ENCODE assay signal across 25 cellular contexts in the genomic region with DNA sequence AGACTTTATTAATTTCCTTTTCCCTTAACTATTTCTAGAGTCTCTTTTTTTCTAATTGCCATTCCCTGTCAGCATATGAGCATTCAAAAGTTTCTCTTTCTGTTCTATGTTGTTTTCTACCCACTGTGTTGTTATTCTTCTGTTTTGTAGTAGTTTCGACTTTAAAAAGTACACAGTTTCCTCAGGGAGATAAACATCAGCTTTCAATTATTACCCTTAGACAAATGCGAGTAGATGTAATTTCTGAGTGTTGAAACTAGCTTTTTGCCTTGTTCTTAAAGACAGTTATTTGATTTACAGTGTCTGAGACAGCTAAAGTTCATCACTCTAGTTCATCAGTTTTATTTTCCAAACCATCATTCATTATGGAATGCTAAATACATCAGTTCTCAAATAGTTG. TPM values are rescaled to one million over a fixed set of nuclear protein-coding genes. Genes with fewer than 3 reads are reported as not detected.
DNase-seq lines count a peak whose midpoint lies in the region; ATAC-seq and TF ChIP-seq lines count a peak whose summit lies in the region.
"Had no signal": no experiment of that assay in that cellular context is flagged by ENCODE, and none has a peak within 500 bp of the region (broad histone marks: within the 10 kb centered on the region; RNA-seq: fewer than 3 reads in every experiment).

No MANE protein-coding gene starts in this region.

- H3K9me3 ChIP-seq in CD4-positive, alpha-beta memory T cell (ENCODE audit: control insufficient read depth in 1 of 2, low read length in 2 of 2), result no peaks in the 10 kb centered on the region
- H3K9me3 ChIP-seq: body of pancreas, heart right ventricle, left lung, right lobe of liver, SK-N-SH, tibial artery had no signal

- H3K36me3 Mint-ChIP-seq in CD4-positive, alpha-beta memory T cell, result peaks cover 48 to 59% of the 10 kb centered on the region in 2 donors
- H3K36me3 Mint-ChIP-seq in activated CD8-positive, alpha-beta T cell treated with anti-CD3 and anti-CD28 coated beads, Interleukin-2, amount 10 ng/mL, durations not matched to agents 7 days and 5 days (ENCODE audit: low read depth), result peaks cover 40% of the 10 kb centered on the region

- H3K4me1 ChIP-seq in CD4-positive, alpha-beta memory T cell (ENCODE audit: insufficient read depth, low read length), result peaks cover 14% of the 10 kb centered on the region
- H3K4me1 ChIP-seq: left lung had no signal

- no peaks in the 10 kb centered on the region for H3K9me3 Mint-ChIP-seq in CD4-positive, alpha-beta memory T cell
- H3K9me3 Mint-ChIP-seq in activated CD8-positive, alpha-beta T cell treated with anti-CD3 and anti-CD28 coated beads, Interleukin-2, amount 10 ng/mL, durations not matched to agents 7 days and 5 days (ENCODE audit: insufficient read depth), result no peaks in the 10 kb centered on the region
- H3K9me3 Mint-ChIP-seq: activated naive CD8-positive, alpha-beta T cell treated with anti-CD3 and anti-CD28 coated beads, Interleukin-2, amount 10 ng/mL, durations not matched to agents 7 days and 5 days; activated T-cell treated with anti-CD3 and anti-CD28 coated beads, Interleukin-2, amount 50 U/mL, for 4 hours; nephron; stimulated activated naive CD8-positive, alpha-beta T cell treated with anti-CD3 and anti-CD28 coated beads, Interleukin-15, Interleukin-2, amounts not matched to agents 100 ng/mL and 50 ng/mL, for 24 hours had no signal

- no peaks in the 10 kb centered on the region for H3K27me3 Mint-ChIP-seq in CD4-positive, alpha-beta memory T cell
- H3K27me3 Mint-ChIP-seq in activated CD8-positive, alpha-beta T cell treated with anti-CD3 and anti-CD28 coated beads, Interleukin-2, amount 10 ng/mL, durations not matched to agents 7 days and 5 days (ENCODE audit: low read depth), result no peaks in the 10 kb centered on the region
- H3K27me3 Mint-ChIP-seq: activated naive CD8-positive, alpha-beta T cell treated with anti-CD3 and anti-CD28 coated beads, Interleukin-2, amount 10 ng/mL, durations not matched to agents 7 days and 5 days; stimulated activated naive CD8-positive, alpha-beta T cell treated with anti-CD3 and anti-CD28 coated beads, Interleukin-15, Interleukin-2, amounts not matched to agents 100 ng/mL and 50 ng/mL, for 24 hours had no signal

- peak overlapping the region in 5 of 7 donors; percentile 5 to 88 (median 63) for H3K27ac Mint-ChIP-seq in CD4-positive, alpha-beta memory T cell
- peak overlapping the region; percentile 55 for H3K27ac Mint-ChIP-seq in activated CD8-positive, alpha-beta T cell treated with anti-CD3 and anti-CD28 coated beads, Interleukin-2, amount 10 ng/mL, durations not matched to agents 7 days and 5 days
- H3K27ac Mint-ChIP-seq: activated naive CD8-positive, alpha-beta T cell treated with anti-CD3 and anti-CD28 coated beads, Interleukin-2, amount 10 ng/mL, durations not matched to agents 7 days and 5 days; stimulated activated naive CD8-positive, alpha-beta T cell treated with anti-CD3 and anti-CD28 coated beads, Interleukin-15, Interleukin-2, amounts not matched to agents 100 ng/mL and 50 ng/mL, for 24 hours had no signal

- no peak overlapping the region for H3K4me3 ChIP-seq in AG10803 (ENCODE audit: low read length)
- H3K4me3 ChIP-seq in CD4-positive, alpha-beta memory T cell (ENCODE audit: low read length in 2 of 2), result no peak overlapping the region
- H3K4me3 ChIP-seq: body of pancreas, heart right ventricle, left lung, right lobe of liver, tibial artery had no signal

- CTCF ChIA-PET in CD4-positive, alpha-beta memory T cell (lab: Charles Lee; ENCODE audit: partially characterized antibody), result no interaction called here
- CTCF ChIA-PET in activated CD8-positive, alpha-beta T cell treated with anti-CD3 and anti-CD28 coated beads, Interleukin-2, amount 10 ng/mL, durations not matched to agents 7 days and 5 days (lab: Charles Lee), result interaction anchor here (0.9 to 2.0 kb wide), 2 partner anchors 16 to 365 kb away, joined by 4 to 5 read pairs; no protein-coding TSS in a partner anchor

- intact Hi-C loops in CD4-positive, alpha-beta memory T cell (cut with micrococcal nuclease), result loop anchor here (5.0 kb wide), 1 partner anchor 365 kb away; no protein-coding TSS in a partner anchor

- POLR2A ChIA-PET in CD4-positive, alpha-beta memory T cell (lab: Charles Lee; ENCODE audit: partially characterized antibody), result no interaction called here
- POLR2A ChIA-PET in activated CD8-positive, alpha-beta T cell treated with anti-CD3 and anti-CD28 coated beads, Interleukin-2, amount 10 ng/mL, durations not matched to agents 7 days and 5 days (lab: Charles Lee), result interaction anchor here (0.7 kb wide), 1 partner anchor 96 kb away, joined by 3 read pairs; no protein-coding TSS in a partner anchor

- peaks cover 17% of the 10 kb centered on the region for H3K36me3 ChIP-seq in CD4-positive, alpha-beta memory T cell (ENCODE audit: insufficient read depth, low read length)

- H3K4me1 Mint-ChIP-seq in CD4-positive, alpha-beta memory T cell, result peaks cover 23 to 39% (median 26%) of the 10 kb centered on the region in 4 donors
- peaks cover 12% of the 10 kb centered on the region for H3K4me1 Mint-ChIP-seq in activated CD8-positive, alpha-beta T cell treated with anti-CD3 and anti-CD28 coated beads, Interleukin-2, amount 10 ng/mL, durations not matched to agents 7 days and 5 days (ENCODE audit: low read depth)
- H3K4me1 Mint-ChIP-seq: nephron had no signal

- no peak for TF ChIP-seq CTCF in AG10803 (conservative IDR thresholded peaks at IDR 0.05; ENCODE audit: low read length)

- H3K4me3 Mint-ChIP-seq in CD4-positive, alpha-beta memory T cell, result peak overlapping the region in 2 of 8 donors; percentile 21 to 43
- no peak overlapping the region for H3K4me3 Mint-ChIP-seq in activated CD8-positive, alpha-beta T cell treated with anti-CD3 and anti-CD28 coated beads, Interleukin-2, amount 10 ng/mL, durations not matched to agents 7 days and 5 days
- H3K4me3 Mint-ChIP-seq: activated naive CD8-positive, alpha-beta T cell treated with anti-CD3 and anti-CD28 coated beads, Interleukin-2, amount 10 ng/mL, durations not matched to agents 7 days and 5 days; activated T-cell treated with anti-CD3 and anti-CD28 coated beads, Interleukin-2, amount 50 U/mL, for 4 hours; nephron; stimulated activated naive CD8-positive, alpha-beta T cell treated with anti-CD3 and anti-CD28 coated beads, Interleukin-15, Interleukin-2, amounts not matched to agents 100 ng/mL and 50 ng/mL, for 24 hours had no signal

- DNase-seq in AG10803 (ENCODE audit: low read depth) (peak; percentile 16), left kidney (ENCODE audit: low read depth, low spot score) (peak; percentile 7), SIG-M5 (lab: John Stamatoyannopoulos, UW) (no peak), medulla oblongata (ENCODE audit: extremely low spot score) (no peak)
- no peak for DNase-seq in CD4-positive, alpha-beta memory T cell
- DNase-seq in activated CD8-positive, alpha-beta T cell treated with anti-CD3 and anti-CD28 coated beads, Interleukin-2, amount 10 ng/mL, durations not matched to agents 7 days and 5 days, result no peak
- DNase-seq: activated CD4-positive, alpha-beta T cell treated with anti-CD3 and anti-CD28 coated beads, Interleukin-2, amount 50 U/mL, for 48 hours; activated naive CD8-positive, alpha-beta T cell treated with anti-CD3 and anti-CD28 coated beads, Interleukin-2, amount 10 ng/mL, durations not matched to agents 7 days and 5 days; activated T-cell treated with anti-CD3 and anti-CD28 coated beads, Interleukin-2, amount 50 U/mL, for 4 hours; body of pancreas; DMS153; foreskin fibroblast; heart right ventricle; left lung; NCI-H1417 treated with DMSO at 0.1 percent for 48 hours; NCI-H2081 treated with DMSO at 0.1 percent for 48 hours; right lobe of liver; SK-N-SH; T-helper 9 cell; tibial artery had no signal

- H3K27ac ChIP-seq in CD4-positive, alpha-beta memory T cell (ENCODE audit: low read depth, low read length), result no peak overlapping the region
- H3K27ac ChIP-seq: body of pancreas, epithelial cell of prostate, heart right ventricle, left lung, right lobe of liver, RWPE1 had no signal

- no peaks in the 10 kb centered on the region for H3K27me3 ChIP-seq in CD4-positive, alpha-beta memory T cell (ENCODE audit: insufficient read depth, low read length)
- H3K27me3 ChIP-seq: body of pancreas, heart right ventricle, left lung, right lobe of liver, tibial artery had no signal

- ATAC-seq in activated CD8-positive, alpha-beta T cell treated with anti-CD3 and anti-CD28 coated beads, Interleukin-2, amount 10 ng/mL, durations not matched to agents 7 days and 5 days, result no peak
- ATAC-seq in GM18870 (IDR thresholded peaks at IDR 0.05; ENCODE audit: unreplicated experiment), result no peak
- ATAC-seq: activated T-cell treated with anti-CD3 and anti-CD28 coated beads, Interleukin-2, amount 50 U/mL, for 4 hours; body of pancreas; heart right ventricle; left lung; right lobe of liver had no signal

RNA-seq across cellular contexts. Expression of gene MTREX, which starts 19.5 kb away (rescaled TPM):
- 10 to 100 TPM; 73.3 to 82.2 TPM for total RNA-seq in CD4-positive, alpha-beta memory T cell
- polyA plus RNA-seq in CD4-positive, alpha-beta memory T cell, result 10 to 100 TPM; 28.8 to 37.4 TPM
- 10 to 100 TPM; 61.8 to 67.1 TPM for total RNA-seq in activated CD8-positive, alpha-beta T cell treated with anti-CD3 and anti-CD28 coated beads, Interleukin-2, amount 10 ng/mL, durations not matched to agents 7 days and 5 days

RNA-seq across cellular contexts. Expression of gene DHX29, which starts 19.8 kb away (rescaled TPM):
- total RNA-seq in CD4-positive, alpha-beta memory T cell, result 10 to 100 TPM; 18.5 to 22.5 TPM
- polyA plus RNA-seq in CD4-positive, alpha-beta memory T cell, result 10 to 100 TPM; 11.6 to 21.0 TPM
- 10 to 100 TPM; 16.7 to 19.9 TPM for total RNA-seq in activated CD8-positive, alpha-beta T cell treated with anti-CD3 and anti-CD28 coated beads, Interleukin-2, amount 10 ng/mL, durations not matched to agents 7 days and 5 days

Comparison
In these comparisons a context has a peak if more than half of its experiments do, and no peak if none do; other contexts are left out.
1. DNase-seq: peak in AG10803 (single experiment) and left kidney (single experiment); none in CD4-positive, alpha-beta memory T cell (0 of 5), activated CD8-positive, alpha-beta T cell treated with anti-CD3 and anti-CD28 coated beads, Interleukin-2, amount 10 ng/mL, durations not matched to agents 7 days and 5 days (single experiment), SIG-M5 (single experiment) and medulla oblongata (single experiment).